22 cellular contexts compared by ENCODE assay signal in the genomic region with DNA sequence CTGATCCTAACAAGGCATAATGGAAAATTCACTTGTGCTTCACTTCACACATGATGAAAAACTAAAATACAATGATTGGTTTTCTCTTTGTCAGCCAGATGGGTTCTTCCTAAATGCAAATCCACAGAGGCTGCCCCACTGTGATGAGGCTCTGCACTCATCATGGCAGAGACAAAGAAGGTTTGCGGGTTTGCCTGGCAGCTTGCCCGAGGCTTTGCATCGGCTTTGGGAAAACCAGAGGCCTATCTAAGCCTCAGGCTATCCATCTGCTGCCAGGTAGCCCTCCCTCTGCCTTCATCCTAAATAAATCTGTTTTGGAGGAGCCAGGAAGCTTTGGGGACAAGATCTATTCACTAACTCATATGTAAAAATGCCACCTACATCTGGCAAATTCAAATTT.
"Had no signal": no experiment of that assay in that cellular context is flagged by ENCODE, and none has a peak within 500 bp of the region (broad histone marks: within the 10 kb centered on the region; RNA-seq: fewer than 3 reads in every experiment).

No MANE protein-coding gene starts in this region.

- H3K4me1 Mint-ChIP-seq: naive thymus-derived CD8-positive, alpha-beta T cell; nephron progenitor cell; stimulated activated effector memory CD8-positive, alpha-beta T cell treated with anti-CD3 and anti-CD28 coated beads, Interleukin-12 subunit alpha, Interleukin-12 subunit beta, amount 100 ng/mL, for 72 hours had no signal

- H3K9me3 ChIP-seq: esophagus muscularis mucosa, gastroesophageal sphincter, prostate gland, right atrium auricular region, sigmoid colon, stomach, thyroid gland, vagina had no signal

- H3K27ac ChIP-seq: esophagus muscularis mucosa, foreskin keratinocyte, gastroesophageal sphincter, heart left ventricle, hepatocyte, left lung, prostate gland, right atrium auricular region, sigmoid colon, stomach, thyroid gland, vagina had no signal

- H3K4me3 Mint-ChIP-seq: naive thymus-derived CD8-positive, alpha-beta T cell; nephron progenitor cell; stimulated activated effector memory CD8-positive, alpha-beta T cell treated with anti-CD3 and anti-CD28 coated beads, Interleukin-12 subunit alpha, Interleukin-12 subunit beta, amount 100 ng/mL, for 72 hours had no signal

- H3K27me3 ChIP-seq: esophagus muscularis mucosa, foreskin keratinocyte, gastroesophageal sphincter, heart left ventricle, hepatocyte, left lung, right atrium auricular region, sigmoid colon, stomach, thyroid gland, vagina had no signal

- H3K27ac Mint-ChIP-seq: naive thymus-derived CD8-positive, alpha-beta T cell; nephron progenitor cell; stimulated activated effector memory CD8-positive, alpha-beta T cell treated with anti-CD3 and anti-CD28 coated beads, Interleukin-12 subunit alpha, Interleukin-12 subunit beta, amount 100 ng/mL, for 72 hours had no signal

- H3K4me1 ChIP-seq: esophagus muscularis mucosa, foreskin keratinocyte, gastroesophageal sphincter, left lung, prostate gland, right atrium auricular region, stomach, thyroid gland, vagina had no signal

- H3K4me3 ChIP-seq: esophagus muscularis mucosa, gastroesophageal sphincter, heart left ventricle, hepatocyte, left lung, prostate gland, right atrium auricular region, sigmoid colon, stomach, thyroid gland, vagina had no signal

- ATAC-seq: gastroesophageal sphincter; heart left ventricle; left cardiac atrium; left lung; naive thymus-derived CD8-positive, alpha-beta T cell; stimulated activated effector memory CD8-positive, alpha-beta T cell treated with anti-CD3 and anti-CD28 coated beads, Interleukin-12 subunit alpha, Interleukin-12 subunit beta, amount 100 ng/mL, for 72 hours had no signal

- H3K36me3 Mint-ChIP-seq: naive thymus-derived CD8-positive, alpha-beta T cell; stimulated activated effector memory CD8-positive, alpha-beta T cell treated with anti-CD3 and anti-CD28 coated beads, Interleukin-12 subunit alpha, Interleukin-12 subunit beta, amount 100 ng/mL, for 72 hours had no signal

- H3K9me3 Mint-ChIP-seq: nephron progenitor cell had no signal

- DNase-seq: dermis blood vessel endothelial cell; effector memory CD4-positive, alpha-beta T cell; heart left ventricle; left cardiac atrium; left lung; naive thymus-derived CD8-positive, alpha-beta T cell; nephron progenitor cell; nucleus accumbens; sigmoid colon; stimulated activated CD4-positive, alpha-beta T cell treated with anti-CD3 and anti-CD28 coated beads, Interleukin-2, amount 100 ng/mL, for 24 hours; stimulated activated CD4-positive, alpha-beta T cell treated with anti-CD3 and anti-CD28 coated beads, Interleukin-4, amount 100 ng/mL, for 24 hours; stimulated activated naive CD4-positive, alpha-beta T cell treated with Interleukin-2 at 50 U/mL for 16 hours; stomach; thyroid gland had no signal

- H3K36me3 ChIP-seq: esophagus muscularis mucosa, gastroesophageal sphincter, heart left ventricle, left lung, prostate gland, right atrium auricular region, sigmoid colon, stomach, thyroid gland, vagina had no signal
